In genomic region chr7:135207739-135208416, GRCh38 we compare ENCODE assay signal across 15 cellular contexts. TPM values are rescaled to one million over a fixed set of nuclear protein-coding genes. Genes with fewer than 3 reads are reported as not detected.
DNase-seq lines count a peak whose midpoint lies in the region; ATAC-seq and TF ChIP-seq lines count a peak whose summit lies in the region.
"Had no signal": no experiment of that assay in that cellular context is flagged by ENCODE, and none has a peak within 500 bp of the region (broad histone marks: within the 10 kb centered on the region; RNA-seq: fewer than 3 reads in every experiment).

No MANE protein-coding gene starts in this region.

- no peak overlapping the region for H4K5ac ChIP-seq in IMR-90 (ENCODE audit: low read depth, low read length)

- WGBS in IMR-90 (ENCODE audit: extremely low coverage in 2 of 2, insufficient read length in 1 of 2), 2 experiments = 100% methylated on average over 1 of the region's 4 CpGs; no CpG with 5 or more reads in 1 of the 2 experiments
- 73% methylated on average over 4 of the region's 4 CpGs for WGBS in esophagus muscularis mucosa

- no peak overlapping the region for H3K9ac ChIP-seq in IMR-90 (ENCODE audit: low read depth, low read length)

- H2BK5ac ChIP-seq in IMR-90 (ENCODE audit: low read depth, low read length, poor library complexity, severe bottlenecking) = no peak overlapping the region

- H2BK120ac ChIP-seq in IMR-90 (ENCODE audit: low read depth, low read length) = no peak overlapping the region

- intact Hi-C loops in IMR-90 (cut with micrococcal nuclease) (no loop called here), esophagus muscularis mucosa (cut with DNase I) (no loop called here)
- intact Hi-C loops in activated T-helper 1 cell treated with anti-CD3 and anti-CD28 coated beads, Interleukin-12 subunit alpha, Interleukin-12 subunit beta, Interleukin-2, Interleukin-4 antibody, amounts not matched to agents 30 ng/mL and 10 ng/mL and 1 ng/mL, durations not matched to agents 14 hours and 24 hours and 36 hours (cut with micrococcal nuclease) = no loop called here

- no peak overlapping the region for H2AK5ac ChIP-seq in IMR-90 (ENCODE audit: low read depth, low read length)

- no peak overlapping the region for H3K23ac ChIP-seq in IMR-90 (ENCODE audit: low read depth, low read length)

- ATAC-seq in IMR-90 (ENCODE audit: low read depth) = no peak
- no peak for ATAC-seq in thoracic aorta (ENCODE audit: insufficient number of reproducible peaks, low FRiP score, low read depth)

- H3K18ac ChIP-seq in IMR-90 (ENCODE audit: low read depth, low read length) = no peak overlapping the region

- in situ Hi-C loops in IMR-90 (cut with MboI; ENCODE audit: low sequenced_read_pairs) = no loop called here

- no peak overlapping the region for H2BK15ac ChIP-seq in IMR-90 (ENCODE audit: low read depth, low read length)

- DNase-seq in activated T-cell treated with anti-CD3 and anti-CD28 coated beads, Interleukin-2, amount 50 U/mL, for 24 hours = no peak
- DNase-seq in activated T-cell treated with anti-CD3 and anti-CD28 coated beads, Interleukin-2, amount 50 U/mL, for 1 hour = no peak
- DNase-seq in IMR-90 (no peak), glutamatergic neuron (no peak), thoracic aorta (ENCODE audit: low spot score) (no peak), SKM-1 treated with dmso at 0.1 percent for 144 hours (lab: John Stamatoyannopoulos, UW; ENCODE audit: unreplicated experiment) (no peak), esophagus muscularis mucosa (ENCODE audit: extremely low spot score) (no peak)
- DNase-seq in activated T-helper 1 cell treated with anti-CD3 and anti-CD28 coated beads, Interleukin-12 subunit alpha, Interleukin-12 subunit beta, Interleukin-2, Interleukin-4 antibody, amounts not matched to agents 30 ng/mL and 10 ng/mL and 1 ng/mL, durations not matched to agents 14 hours and 24 hours and 36 hours (ENCODE audit: low spot score) = no peak
- DNase-seq: DMS79 treated with DMSO at 0.1 percent for 48 hours; MG63; NCI-H526; nucleus accumbens; stimulated activated CD4-positive, alpha-beta T cell treated with anti-CD3 and anti-CD28 coated beads, Interleukin-1b, Interleukin-23, amount 100 ng/mL, for 48 hours; stimulated activated naive CD4-positive, alpha-beta T cell had no signal

- POLR2A ChIA-PET in IMR-90 (lab: Charles Lee; ENCODE audit: unreplicated experiment) = no interaction called here

- no peak overlapping the region for H3K4me2 ChIP-seq in IMR-90 (ENCODE audit: low read depth, low read length)

- H3K27ac Mint-ChIP-seq in activated T-cell treated with anti-CD3 and anti-CD28 coated beads, Interleukin-2, amount 50 U/mL, for 24 hours = peak overlapping the region; percentile 71
- no peak overlapping the region for H3K27ac Mint-ChIP-seq in glutamatergic neuron (ENCODE audit: unreplicated experiment)
- H3K27ac Mint-ChIP-seq in activated T-helper 1 cell treated with anti-CD3 and anti-CD28 coated beads, Interleukin-12 subunit alpha, Interleukin-12 subunit beta, Interleukin-2, Interleukin-4 antibody, amounts not matched to agents 30 ng/mL and 10 ng/mL and 1 ng/mL, durations not matched to agents 14 hours and 24 hours and 36 hours = no peak overlapping the region

- no peak overlapping the region for H2BK20ac ChIP-seq in IMR-90 (ENCODE audit: low read depth, low read length)

- no peak overlapping the region for H4K8ac ChIP-seq in IMR-90 (ENCODE audit: low read depth in 2 of 2, low read length in 2 of 2)

- CTCF ChIA-PET in IMR-90 (lab: Yijun Ruan, JAX) = no interaction called here

- H3K27ac ChIP-seq in IMR-90 (ENCODE audit: insufficient read depth, low read length) = no peak overlapping the region
- no peak overlapping the region for H3K27ac ChIP-seq in thoracic aorta
- no peak overlapping the region for H3K27ac ChIP-seq in esophagus muscularis mucosa (replicated peaks in 1 of 4)

- peaks cover 66% of the 10 kb centered on the region for H3K36me3 Mint-ChIP-seq in activated T-cell treated with anti-CD3 and anti-CD28 coated beads, Interleukin-2, amount 50 U/mL, for 24 hours (ENCODE audit: low read depth)
- H3K36me3 Mint-ChIP-seq in glutamatergic neuron (ENCODE audit: unreplicated experiment) = no peaks in the 10 kb centered on the region
- H3K36me3 Mint-ChIP-seq in activated T-helper 1 cell treated with anti-CD3 and anti-CD28 coated beads, Interleukin-12 subunit alpha, Interleukin-12 subunit beta, Interleukin-2, Interleukin-4 antibody, amounts not matched to agents 30 ng/mL and 10 ng/mL and 1 ng/mL, durations not matched to agents 14 hours and 24 hours and 36 hours (ENCODE audit: low read depth) = peaks cover 36% of the 10 kb centered on the region

- H3K79me1 ChIP-seq in IMR-90 (ENCODE audit: low read depth in 1 of 2, low read length in 2 of 2) = peaks cover 7 to 37% of the 10 kb centered on the region in 2 experiments; a peak in 3 of 4 replicates

- peaks cover 19% of the 10 kb centered on the region for H3K9me1 ChIP-seq in IMR-90 (ENCODE audit: insufficient read depth, low read length)

- H2AFZ ChIP-seq in IMR-90 (replicated peaks; ENCODE audit: low read length, poor library complexity) = no peak overlapping the region

- peak overlapping the region; percentile 28 for H2AK9ac ChIP-seq in IMR-90 (replicated peaks; ENCODE audit: low read depth, low read length, poor library complexity)

- no peaks in the 10 kb centered on the region for H4K20me1 ChIP-seq in IMR-90 (ENCODE audit: insufficient read depth, low read length)

- H3K9me3 ChIP-seq in IMR-90 (ENCODE audit: control insufficient read depth, insufficient read depth, low read length) = no peaks in the 10 kb centered on the region
- no peaks in the 10 kb centered on the region for H3K9me3 ChIP-seq in thoracic aorta
- no peaks in the 10 kb centered on the region for H3K9me3 ChIP-seq in esophagus muscularis mucosa
- H3K9me3 ChIP-seq: MG63 had no signal

- peaks cover 72% of the 10 kb centered on the region for H3K4me1 Mint-ChIP-seq in activated T-cell treated with anti-CD3 and anti-CD28 coated beads, Interleukin-2, amount 50 U/mL, for 24 hours (ENCODE audit: low read depth)
- peaks cover 8% of the 10 kb centered on the region for H3K4me1 Mint-ChIP-seq in glutamatergic neuron (ENCODE audit: low read depth, unreplicated experiment)
- H3K4me1 Mint-ChIP-seq in activated T-helper 1 cell treated with anti-CD3 and anti-CD28 coated beads, Interleukin-12 subunit alpha, Interleukin-12 subunit beta, Interleukin-2, Interleukin-4 antibody, amounts not matched to agents 30 ng/mL and 10 ng/mL and 1 ng/mL, durations not matched to agents 14 hours and 24 hours and 36 hours (ENCODE audit: low read depth) = peaks cover 63% of the 10 kb centered on the region

- peak overlapping the region; percentile 35; the same call in 1 of the 2 replicates for H4K91ac ChIP-seq in IMR-90 (ENCODE audit: insufficient read depth, low read depth, low read length)

- H3K4me3 ChIP-seq in IMR-90 (ENCODE audit: insufficient read depth, low read depth, low read length) = no peak overlapping the region
- H3K4me3 ChIP-seq in thoracic aorta = peak overlapping the region; percentile 15
- H3K4me3 ChIP-seq in esophagus muscularis mucosa = no peak overlapping the region
- H3K4me3 ChIP-seq: MG63 had no signal

- no peak overlapping the region for H3K4me3 Mint-ChIP-seq in activated T-cell treated with anti-CD3 and anti-CD28 coated beads, Interleukin-2, amount 50 U/mL, for 24 hours
- H3K4me3 Mint-ChIP-seq in glutamatergic neuron (ENCODE audit: unreplicated experiment) = peak overlapping the region; percentile 28
- no peak overlapping the region for H3K4me3 Mint-ChIP-seq in activated T-helper 1 cell treated with anti-CD3 and anti-CD28 coated beads, Interleukin-12 subunit alpha, Interleukin-12 subunit beta, Interleukin-2, Interleukin-4 antibody, amounts not matched to agents 30 ng/mL and 10 ng/mL and 1 ng/mL, durations not matched to agents 14 hours and 24 hours and 36 hours

- H3K4ac ChIP-seq in IMR-90 (ENCODE audit: low read depth, low read length) = no peak overlapping the region

- TF ChIP-seq CTCF in IMR-90 (conservative IDR thresholded peaks at IDR 0.05; ENCODE audit: low read depth, low read length) (no peak), glutamatergic neuron (IDR thresholded peaks at IDR 0.05; ENCODE audit: partially characterized antibody, unreplicated experiment) (no peak), thoracic aorta (IDR thresholded peaks at IDR 0.05) (no peak), esophagus muscularis mucosa (IDR thresholded peaks at IDR 0.05) (no peak)

- dilution Hi-C loops in IMR-90 (cut with HindIII; ENCODE audit: low sequenced_read_pairs, unreplicated experiment) = no loop called here

- H3K56ac ChIP-seq in IMR-90 (ENCODE audit: extremely low read depth, insufficient read depth, low read length) = no peak overlapping the region

- H3K36me3 ChIP-seq in IMR-90 (ENCODE audit: control insufficient read depth, insufficient read depth, low read length) (peaks cover 5% of the 10 kb centered on the region), thoracic aorta (peaks cover 17% of the 10 kb centered on the region), esophagus muscularis mucosa (peaks cover 0 to 38% (median 29%) of the 10 kb centered on the region in 4 donors)
- H3K36me3 ChIP-seq: MG63 had no signal

- H3K27me3 Mint-ChIP-seq in activated T-cell treated with anti-CD3 and anti-CD28 coated beads, Interleukin-2, amount 50 U/mL, for 24 hours = no peaks in the 10 kb centered on the region
- no peaks in the 10 kb centered on the region for H3K27me3 Mint-ChIP-seq in glutamatergic neuron (ENCODE audit: unreplicated experiment)
- no peaks in the 10 kb centered on the region for H3K27me3 Mint-ChIP-seq in activated T-helper 1 cell treated with anti-CD3 and anti-CD28 coated beads, Interleukin-12 subunit alpha, Interleukin-12 subunit beta, Interleukin-2, Interleukin-4 antibody, amounts not matched to agents 30 ng/mL and 10 ng/mL and 1 ng/mL, durations not matched to agents 14 hours and 24 hours and 36 hours (ENCODE audit: insufficient read depth)

- H3K4me1 ChIP-seq in IMR-90 (ENCODE audit: control insufficient read depth, insufficient read depth, low read length) (peaks cover 8% of the 10 kb centered on the region; the same call in 1 of the 2 replicates), thoracic aorta (ENCODE audit: control insufficient read depth in 1 of 2, low read depth in 2 of 2) (peaks cover 12 to 58% of the 10 kb centered on the region in 2 donors), esophagus muscularis mucosa (peaks cover 8 to 71% (median 59%) of the 10 kb centered on the region in 4 donors)

- no peak for TF ChIP-seq RAD21 in IMR-90 (IDR thresholded peaks at IDR 0.05; ENCODE audit: low read length)

- TF ChIP-seq POLR2A in IMR-90 (IDR thresholded peaks at IDR 0.05; ENCODE audit: low read depth, low read length) (no peak), esophagus muscularis mucosa (IDR thresholded peaks at IDR 0.05; ENCODE audit: low read depth) (no peak)

- no peaks in the 10 kb centered on the region for H3K9me3 Mint-ChIP-seq in activated T-cell treated with anti-CD3 and anti-CD28 coated beads, Interleukin-2, amount 50 U/mL, for 24 hours
- H3K9me3 Mint-ChIP-seq in glutamatergic neuron (ENCODE audit: unreplicated experiment) = no peaks in the 10 kb centered on the region
- H3K9me3 Mint-ChIP-seq in activated T-helper 1 cell treated with anti-CD3 and anti-CD28 coated beads, Interleukin-12 subunit alpha, Interleukin-12 subunit beta, Interleukin-2, Interleukin-4 antibody, amounts not matched to agents 30 ng/mL and 10 ng/mL and 1 ng/mL, durations not matched to agents 14 hours and 24 hours and 36 hours = no peaks in the 10 kb centered on the region

- H3K14ac ChIP-seq in IMR-90 (replicated peaks; ENCODE audit: low read depth, low read length) = no peak overlapping the region

- TF ChIP-seq EP300 in esophagus muscularis mucosa (IDR thresholded peaks at IDR 0.05) = no peak

- H3K27me3 ChIP-seq in IMR-90 (ENCODE audit: control insufficient read depth, insufficient read depth, low read length) (no peaks in the 10 kb centered on the region), thoracic aorta (replicated peaks; ENCODE audit: insufficient read depth) (no peaks in the 10 kb centered on the region), esophagus muscularis mucosa (no peaks in the 10 kb centered on the region)
- H3K27me3 ChIP-seq: MG63 had no signal

- no TSS peak for BruUV-seq in IMR-90 (replicated peaks; lab: Mats Ljungman, UMichigan)

RNA-seq across cellular contexts. Expression of gene WDR91, which starts 3.4 kb away (rescaled TPM):
- total RNA-seq in IMR-90 (2012; rRNA removed) (5.2 and 6.4 TPM in 2 replicates), glutamatergic neuron (ENCODE audit: unreplicated experiment) (24.5 TPM), thoracic aorta (10 to 100 TPM; 36.2 to 78.3 TPM), esophagus muscularis mucosa (10 to 100 TPM; 13.3 to 27.4 (median 20.4) TPM)
- 10.3 and 10.6 TPM in 2 replicates for polyA plus RNA-seq in IMR-90 (2012; rRNA removed)
- polyA plus RNA-seq in IMR-90 (2012; cell fraction: cytosol; rRNA removed) = 4.0 and 5.4 TPM in 2 replicates
- 33.6 and 39.3 TPM in 2 replicates for polyA plus RNA-seq in IMR-90 (2012; cell fraction: nucleus; rRNA removed; ENCODE audit: low replicate concordance)
- total RNA-seq in activated T-helper 1 cell treated with anti-CD3 and anti-CD28 coated beads, Interleukin-12 subunit alpha, Interleukin-12 subunit beta, Interleukin-2, Interleukin-4 antibody, amounts not matched to agents 30 ng/mL and 10 ng/mL and 1 ng/mL, durations not matched to agents 14 hours and 24 hours and 36 hours = 34.6 and 35.4 TPM in 2 replicates

RNA-seq across cellular contexts. Expression of gene STRA8, which starts 25.8 kb away (rescaled TPM):
- not detected in 2 replicates for total RNA-seq in IMR-90 (2012; rRNA removed)
- polyA plus RNA-seq in IMR-90 (2012; rRNA removed) = not detected in 2 replicates
- polyA plus RNA-seq in IMR-90 (2012; cell fraction: cytosol; rRNA removed) = not detected in 2 replicates
- polyA plus RNA-seq in IMR-90 (2012; cell fraction: nucleus; rRNA removed; ENCODE audit: low replicate concordance) = not detected in 2 replicates
- total RNA-seq in glutamatergic neuron (ENCODE audit: unreplicated experiment) = not detected
- not detected for total RNA-seq in thoracic aorta
- total RNA-seq in activated T-helper 1 cell treated with anti-CD3 and anti-CD28 coated beads, Interleukin-12 subunit alpha, Interleukin-12 subunit beta, Interleukin-2, Interleukin-4 antibody, amounts not matched to agents 30 ng/mL and 10 ng/mL and 1 ng/mL, durations not matched to agents 14 hours and 24 hours and 36 hours = not detected in 2 replicates
- not detected for total RNA-seq in esophagus muscularis mucosa
- total RNA-seq: A673 had no signal

RNA-seq across cellular contexts. Expression of gene CYREN, which starts 37.4 kb away (rescaled TPM):
- total RNA-seq in IMR-90 (2012; rRNA removed) (26.5 and 33.1 TPM in 2 replicates), glutamatergic neuron (ENCODE audit: unreplicated experiment) (33.3 TPM), thoracic aorta (10 to 100 TPM; 37.6 to 54.1 TPM), esophagus muscularis mucosa (10 to 100 TPM; 30.8 to 51.7 (median 40.2) TPM)
- 24.2 and 29.2 TPM in 2 replicates for polyA plus RNA-seq in IMR-90 (2012; rRNA removed)
- 20.1 and 21.8 TPM in 2 replicates for polyA plus RNA-seq in IMR-90 (2012; cell fraction: cytosol; rRNA removed)
- 13.8 and 18.6 TPM in 2 replicates for polyA plus RNA-seq in IMR-90 (2012; cell fraction: nucleus; rRNA removed; ENCODE audit: low replicate concordance)
- total RNA-seq in activated T-helper 1 cell treated with anti-CD3 and anti-CD28 coated beads, Interleukin-12 subunit alpha, Interleukin-12 subunit beta, Interleukin-2, Interleukin-4 antibody, amounts not matched to agents 30 ng/mL and 10 ng/mL and 1 ng/mL, durations not matched to agents 14 hours and 24 hours and 36 hours = 58.8 and 58.9 TPM in 2 replicates
